Comparison of ENCODE assay signal across 13 cellular contexts in the genomic region with DNA sequence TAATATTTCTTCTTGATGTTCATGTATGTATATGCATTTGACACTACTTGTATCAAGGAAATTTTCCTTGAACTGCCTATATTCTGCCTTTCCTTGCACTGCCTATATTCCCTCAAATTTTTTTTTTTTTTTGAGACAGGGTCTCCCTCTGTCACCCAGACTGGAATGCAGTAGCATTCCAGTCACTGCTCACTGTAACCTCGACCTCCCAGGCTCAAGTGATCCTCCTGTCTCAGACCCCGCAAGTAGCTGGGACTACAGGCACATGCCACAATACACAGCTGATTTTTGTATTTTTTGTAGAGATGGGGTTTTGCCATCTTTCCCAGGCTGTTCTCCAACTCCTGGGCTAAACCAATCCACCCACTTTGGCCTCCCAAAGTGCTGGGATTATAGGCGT. TPM values are rescaled to one million over a fixed set of nuclear protein-coding genes. Genes with fewer than 3 reads are reported as not detected.
A peak's percentile ranks its signal among the peaks of the same experiment; 100 is the strongest.
DNase-seq lines count a peak whose midpoint lies in the region; ATAC-seq and TF ChIP-seq lines count a peak whose summit lies in the region.
"Had no signal": no experiment of that assay in that cellular context is flagged by ENCODE, and none has a peak within 500 bp of the region (broad histone marks: within the 10 kb centered on the region; RNA-seq: fewer than 3 reads in every experiment).

No MANE protein-coding gene starts in this region.

- no peak overlapping the region for H3K27ac Mint-ChIP-seq in activated naive CD4-positive, alpha-beta T cell treated with anti-CD3 and anti-CD28 coated beads, Interleukin-2, amount 10 ng/mL, durations not matched to agents 7 days and 5 days
- H3K27ac Mint-ChIP-seq in activated T-helper 2 cell treated with anti-CD3 and anti-CD28 coated beads, Interferon-gamma antibody, Interleukin-2, Interleukin-4, amounts not matched to agents 10 μg/mL and 5 μg/mL and 100 μg/mL, durations not matched to agents 14 hours and 24 hours and 36 hours = peak overlapping the region; percentile 69
- H3K27ac Mint-ChIP-seq in stimulated activated memory B cell treated with anti-CD40 and anti-IgM and Interleukin-4, amounts not matched to agents 10 μg/mL and 1 μg/mL and 100 μg/mL, for 72 hours = peak overlapping the region; percentile 7
- no peak overlapping the region for H3K27ac Mint-ChIP-seq in effector memory CD8-positive, alpha-beta T cell

- H3K27me3 ChIP-seq in foreskin keratinocyte = no peaks in the 10 kb centered on the region
- H3K27me3 ChIP-seq: gastroesophageal sphincter had no signal

- no peak for TF ChIP-seq CTCF in foreskin keratinocyte (conservative IDR thresholded peaks at IDR 0.05)

- peak overlapping the region; percentile 17 for H3K27ac ChIP-seq in foreskin keratinocyte
- H3K27ac ChIP-seq: gastroesophageal sphincter, thoracic aorta had no signal

- no peaks in the 10 kb centered on the region for H3K27me3 Mint-ChIP-seq in activated naive CD4-positive, alpha-beta T cell treated with anti-CD3 and anti-CD28 coated beads, Interleukin-2, amount 10 ng/mL, durations not matched to agents 7 days and 5 days
- H3K27me3 Mint-ChIP-seq in activated T-helper 2 cell treated with anti-CD3 and anti-CD28 coated beads, Interferon-gamma antibody, Interleukin-2, Interleukin-4, amounts not matched to agents 10 μg/mL and 5 μg/mL and 100 μg/mL, durations not matched to agents 14 hours and 24 hours and 36 hours (ENCODE audit: low read depth) = no peaks in the 10 kb centered on the region
- no peaks in the 10 kb centered on the region for H3K27me3 Mint-ChIP-seq in stimulated activated memory B cell treated with anti-CD40 and anti-IgM and Interleukin-4, amounts not matched to agents 10 μg/mL and 1 μg/mL and 100 μg/mL, for 72 hours
- no peaks in the 10 kb centered on the region for H3K27me3 Mint-ChIP-seq in effector memory CD8-positive, alpha-beta T cell

- H3K4me3 Mint-ChIP-seq in activated naive CD4-positive, alpha-beta T cell treated with anti-CD3 and anti-CD28 coated beads, Interleukin-2, amount 10 ng/mL, durations not matched to agents 7 days and 5 days = peak overlapping the region; percentile 37
- H3K4me3 Mint-ChIP-seq in activated T-helper 2 cell treated with anti-CD3 and anti-CD28 coated beads, Interferon-gamma antibody, Interleukin-2, Interleukin-4, amounts not matched to agents 10 μg/mL and 5 μg/mL and 100 μg/mL, durations not matched to agents 14 hours and 24 hours and 36 hours (ENCODE audit: low read depth) = peak overlapping the region; percentile 98
- H3K4me3 Mint-ChIP-seq in stimulated activated memory B cell treated with anti-CD40 and anti-IgM and Interleukin-4, amounts not matched to agents 10 μg/mL and 1 μg/mL and 100 μg/mL, for 72 hours = peak overlapping the region; percentile 25
- no peak overlapping the region for H3K4me3 Mint-ChIP-seq in effector memory CD8-positive, alpha-beta T cell

- ATAC-seq in foreskin keratinocyte (no peak), GM18511 (IDR thresholded peaks at IDR 0.05; ENCODE audit: unreplicated experiment) (no peak)
- no peak for ATAC-seq in stimulated activated memory B cell treated with anti-CD40 and anti-IgM and Interleukin-4, amounts not matched to agents 10 μg/mL and 1 μg/mL and 100 μg/mL, for 72 hours
- no peak for ATAC-seq in effector memory CD8-positive, alpha-beta T cell (replicated peaks)
- ATAC-seq: gastroesophageal sphincter, left ventricle myocardium superior had no signal

- DNase-seq in activated naive CD4-positive, alpha-beta T cell treated with anti-CD3 and anti-CD28 coated beads, Interleukin-2, amount 10 ng/mL, durations not matched to agents 7 days and 5 days = no peak
- DNase-seq in activated naive CD4-positive, alpha-beta T cell treated with anti-CD3 and anti-CD28 coated beads, Interleukin-2, amount 50 U/mL, for 16 hours = no peak
- no peak for DNase-seq in activated T-helper 2 cell treated with anti-CD3 and anti-CD28 coated beads, Interferon-gamma antibody, Interleukin-2, Interleukin-4, amounts not matched to agents 10 μg/mL and 5 μg/mL and 100 μg/mL, durations not matched to agents 14 hours and 24 hours and 36 hours (ENCODE audit: low spot score)
- DNase-seq in foreskin keratinocyte = no peak
- DNase-seq in effector memory CD8-positive, alpha-beta T cell = no peak
- no peak for DNase-seq in medulla oblongata (ENCODE audit: extremely low spot score)
- DNase-seq: left ventricle myocardium superior, NCI-H1694, SW 1271 had no signal

- CTCF ChIA-PET in activated naive CD4-positive, alpha-beta T cell treated with anti-CD3 and anti-CD28 coated beads, Interleukin-2, amount 10 ng/mL, durations not matched to agents 7 days and 5 days (lab: Charles Lee) = interaction anchor here (1.5 to 1.9 kb wide), 2 partner anchors 81 to 203 kb away, joined by 4 to 8 read pairs; no protein-coding TSS in a partner anchor

- H3K36me3 Mint-ChIP-seq in activated naive CD4-positive, alpha-beta T cell treated with anti-CD3 and anti-CD28 coated beads, Interleukin-2, amount 10 ng/mL, durations not matched to agents 7 days and 5 days = peaks cover 48% of the 10 kb centered on the region
- peaks cover 79% of the 10 kb centered on the region for H3K36me3 Mint-ChIP-seq in activated T-helper 2 cell treated with anti-CD3 and anti-CD28 coated beads, Interferon-gamma antibody, Interleukin-2, Interleukin-4, amounts not matched to agents 10 μg/mL and 5 μg/mL and 100 μg/mL, durations not matched to agents 14 hours and 24 hours and 36 hours (ENCODE audit: low read depth)
- H3K36me3 Mint-ChIP-seq in stimulated activated memory B cell treated with anti-CD40 and anti-IgM and Interleukin-4, amounts not matched to agents 10 μg/mL and 1 μg/mL and 100 μg/mL, for 72 hours = peaks cover 20% of the 10 kb centered on the region
- peaks cover 30% of the 10 kb centered on the region for H3K36me3 Mint-ChIP-seq in effector memory CD8-positive, alpha-beta T cell (ENCODE audit: insufficient read depth)

- peaks cover 1% of the 10 kb centered on the region for H3K9me3 Mint-ChIP-seq in activated naive CD4-positive, alpha-beta T cell treated with anti-CD3 and anti-CD28 coated beads, Interleukin-2, amount 10 ng/mL, durations not matched to agents 7 days and 5 days
- peaks cover 6% of the 10 kb centered on the region for H3K9me3 Mint-ChIP-seq in activated T-helper 2 cell treated with anti-CD3 and anti-CD28 coated beads, Interferon-gamma antibody, Interleukin-2, Interleukin-4, amounts not matched to agents 10 μg/mL and 5 μg/mL and 100 μg/mL, durations not matched to agents 14 hours and 24 hours and 36 hours
- no peaks in the 10 kb centered on the region for H3K9me3 Mint-ChIP-seq in stimulated activated memory B cell treated with anti-CD40 and anti-IgM and Interleukin-4, amounts not matched to agents 10 μg/mL and 1 μg/mL and 100 μg/mL, for 72 hours
- H3K9me3 Mint-ChIP-seq in effector memory CD8-positive, alpha-beta T cell = no peaks in the 10 kb centered on the region

- H3K4me1 ChIP-seq in foreskin keratinocyte = peaks cover 29% of the 10 kb centered on the region

- peaks cover 77% of the 10 kb centered on the region for H3K4me1 Mint-ChIP-seq in activated naive CD4-positive, alpha-beta T cell treated with anti-CD3 and anti-CD28 coated beads, Interleukin-2, amount 10 ng/mL, durations not matched to agents 7 days and 5 days
- peaks cover 73% of the 10 kb centered on the region for H3K4me1 Mint-ChIP-seq in activated T-helper 2 cell treated with anti-CD3 and anti-CD28 coated beads, Interferon-gamma antibody, Interleukin-2, Interleukin-4, amounts not matched to agents 10 μg/mL and 5 μg/mL and 100 μg/mL, durations not matched to agents 14 hours and 24 hours and 36 hours (ENCODE audit: low read depth)
- peaks cover 49% of the 10 kb centered on the region for H3K4me1 Mint-ChIP-seq in stimulated activated memory B cell treated with anti-CD40 and anti-IgM and Interleukin-4, amounts not matched to agents 10 μg/mL and 1 μg/mL and 100 μg/mL, for 72 hours
- peaks cover 25 to 36% of the 10 kb centered on the region in 2 donors for H3K4me1 Mint-ChIP-seq in effector memory CD8-positive, alpha-beta T cell (ENCODE audit: low read depth in 2 of 2)

- intact Hi-C loops in activated T-helper 2 cell treated with anti-CD3 and anti-CD28 coated beads, Interferon-gamma antibody, Interleukin-2, Interleukin-4, amounts not matched to agents 10 μg/mL and 5 μg/mL and 100 μg/mL, durations not matched to agents 14 hours and 24 hours and 36 hours (cut with micrococcal nuclease) = no loop called here

RNA-seq across cellular contexts. Expression of gene HMGCS1, which starts 4.1 kb away (rescaled TPM):
- 232 and 233 TPM in 2 replicates for total RNA-seq in activated T-helper 2 cell treated with anti-CD3 and anti-CD28 coated beads, Interferon-gamma antibody, Interleukin-2, Interleukin-4, amounts not matched to agents 10 μg/mL and 5 μg/mL and 100 μg/mL, durations not matched to agents 14 hours and 24 hours and 36 hours
- 511 and 581 TPM in 2 replicates for total RNA-seq in foreskin keratinocyte
- 190 and 257 TPM in 2 replicates for polyA plus RNA-seq in foreskin keratinocyte

Comparison
In these comparisons a context has a peak if more than half of its experiments do, and no peak if none do; other contexts are left out.
1. H3K27ac Mint-ChIP-seq: peak in activated T-helper 2 cell treated with anti-CD3 and anti-CD28 coated beads, Interferon-gamma antibody, Interleukin-2, Interleukin-4, amounts not matched to agents 10 μg/mL and 5 μg/mL and 100 μg/mL, durations not matched to agents 14 hours and 24 hours and 36 hours (single experiment) and stimulated activated memory B cell treated with anti-CD40 and anti-IgM and Interleukin-4, amounts not matched to agents 10 μg/mL and 1 μg/mL and 100 μg/mL, for 72 hours (single experiment); none in activated naive CD4-positive, alpha-beta T cell treated with anti-CD3 and anti-CD28 coated beads, Interleukin-2, amount 10 ng/mL, durations not matched to agents 7 days and 5 days (single experiment) and effector memory CD8-positive, alpha-beta T cell (0 of 2).
2. H3K4me3 Mint-ChIP-seq: peak in activated naive CD4-positive, alpha-beta T cell treated with anti-CD3 and anti-CD28 coated beads, Interleukin-2, amount 10 ng/mL, durations not matched to agents 7 days and 5 days (single experiment), activated T-helper 2 cell treated with anti-CD3 and anti-CD28 coated beads, Interferon-gamma antibody, Interleukin-2, Interleukin-4, amounts not matched to agents 10 μg/mL and 5 μg/mL and 100 μg/mL, durations not matched to agents 14 hours and 24 hours and 36 hours (single experiment) and stimulated activated memory B cell treated with anti-CD40 and anti-IgM and Interleukin-4, amounts not matched to agents 10 μg/mL and 1 μg/mL and 100 μg/mL, for 72 hours (single experiment); none in effector memory CD8-positive, alpha-beta T cell (0 of 2).